In the genomic region with DNA sequence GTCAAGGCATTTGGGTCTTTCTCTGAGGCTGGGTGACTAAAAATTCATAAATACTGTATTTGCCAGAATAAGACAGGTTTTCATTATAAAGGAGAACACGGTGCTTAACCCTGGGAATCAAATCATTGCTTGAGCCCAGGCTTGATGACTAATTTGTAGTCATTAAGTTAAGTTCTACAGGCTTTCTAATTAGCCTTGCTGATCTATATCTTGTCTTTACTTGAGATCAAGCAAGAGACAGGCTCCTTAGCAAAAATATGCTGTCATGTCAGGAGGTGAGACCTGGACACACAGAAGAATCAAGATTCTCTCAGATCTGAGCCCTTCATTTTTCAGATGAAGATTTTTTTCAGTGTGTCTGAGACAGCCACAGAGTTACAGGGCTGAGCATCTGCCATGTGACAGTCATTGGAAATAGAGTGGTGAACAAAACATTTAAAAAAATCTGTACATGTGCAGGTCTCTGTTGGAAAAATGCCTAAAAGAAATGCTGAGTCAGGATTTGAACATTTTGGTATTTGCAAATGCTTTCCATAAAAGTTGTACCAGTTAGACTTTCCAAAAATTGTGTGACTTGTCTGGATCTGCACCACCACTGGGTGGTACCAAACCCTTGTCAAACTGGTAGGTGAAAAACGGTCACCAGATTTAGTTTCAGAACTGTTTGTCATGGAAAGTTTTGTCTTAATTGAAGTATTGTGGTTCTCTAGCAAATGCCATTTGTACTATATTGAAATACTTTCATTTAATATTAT, we compare ENCODE assay signal across 9 cellular contexts. TPM values are rescaled to one million over a fixed set of nuclear protein-coding genes. Genes with fewer than 3 reads are reported as not detected.
DNase-seq lines count a peak whose midpoint lies in the region; ATAC-seq and TF ChIP-seq lines count a peak whose summit lies in the region.
"Had no signal": no experiment of that assay in that cellular context is flagged by ENCODE, and none has a peak within 500 bp of the region (broad histone marks: within the 10 kb centered on the region; RNA-seq: fewer than 3 reads in every experiment).

No MANE protein-coding gene starts in this region.

- H3K4me1 Mint-ChIP-seq in CD8-positive, alpha-beta T cell (ENCODE audit: low read depth), result peaks cover 14% of the 10 kb centered on the region
- H3K4me1 Mint-ChIP-seq in T-helper 2 cell treated with Interferon-gamma antibody and Interleukin-4, amounts not matched to agents 5 μg/mL and 100 μg/mL, for 36 hours (ENCODE audit: low read depth), result peaks cover 10% of the 10 kb centered on the region

- peak overlapping the region; percentile 66 for H3K27ac Mint-ChIP-seq in CD8-positive, alpha-beta T cell
- H3K27ac Mint-ChIP-seq in T-helper 2 cell treated with Interferon-gamma antibody and Interleukin-4, amounts not matched to agents 5 μg/mL and 100 μg/mL, for 36 hours, result peak overlapping the region; percentile 71

- peaks cover 50% of the 10 kb centered on the region for H3K36me3 Mint-ChIP-seq in CD8-positive, alpha-beta T cell
- H3K36me3 Mint-ChIP-seq in T-helper 2 cell treated with Interferon-gamma antibody and Interleukin-4, amounts not matched to agents 5 μg/mL and 100 μg/mL, for 36 hours (ENCODE audit: low read depth), result peaks cover 45% of the 10 kb centered on the region

- no peak overlapping the region for H3K4me3 ChIP-seq in CD8-positive, alpha-beta T cell (ENCODE audit: low read depth, low read length)
- H3K4me3 ChIP-seq in fibroblast of villous mesenchyme (ENCODE audit: low read depth, low read length) (no peak overlapping the region), SJCRH30 (no peak overlapping the region)
- H3K4me3 ChIP-seq: heart right ventricle had no signal

- H3K36me3 ChIP-seq in CD8-positive, alpha-beta T cell (ENCODE audit: insufficient read depth, low read length), result peaks cover 13% of the 10 kb centered on the region
- H3K36me3 ChIP-seq in SJCRH30, result no peaks in the 10 kb centered on the region

- H3K9me3 ChIP-seq in CD8-positive, alpha-beta T cell (ENCODE audit: low read length), result no peaks in the 10 kb centered on the region
- no peaks in the 10 kb centered on the region for H3K9me3 ChIP-seq in SJCRH30 (replicated peaks)
- H3K9me3 ChIP-seq: heart right ventricle had no signal

- no peaks in the 10 kb centered on the region for H3K27me3 Mint-ChIP-seq in CD8-positive, alpha-beta T cell (ENCODE audit: low read depth)
- no peaks in the 10 kb centered on the region for H3K27me3 Mint-ChIP-seq in T-helper 2 cell treated with Interferon-gamma antibody and Interleukin-4, amounts not matched to agents 5 μg/mL and 100 μg/mL, for 36 hours (ENCODE audit: low read depth)

- DNase-seq in CD8-positive, alpha-beta T cell, result peak in 1 of 7 experiments; percentile 22
- peak; percentile 19 for DNase-seq in T-helper 2 cell treated with Interferon-gamma antibody and Interleukin-4, amounts not matched to agents 5 μg/mL and 100 μg/mL, for 36 hours (ENCODE audit: low spot score)
- DNase-seq in fibroblast of villous mesenchyme (ENCODE audit: low read depth) (peak; percentile 31), T-helper 9 cell (no peak), kidney glomerular epithelial cell (lab: John Stamatoyannopoulos, UW) (no peak), SJCRH30 (no peak)
- DNase-seq: heart right ventricle had no signal

- H3K9me3 Mint-ChIP-seq in CD8-positive, alpha-beta T cell, result no peaks in the 10 kb centered on the region
- H3K9me3 Mint-ChIP-seq in T-helper 2 cell treated with Interferon-gamma antibody and Interleukin-4, amounts not matched to agents 5 μg/mL and 100 μg/mL, for 36 hours, result no peaks in the 10 kb centered on the region

- intact Hi-C loops in CD8-positive, alpha-beta T cell (cut with DNase I, micrococcal nuclease), result loop anchor here in 1 of 2 experiments (1.0 kb wide), 1 partner anchor 15 kb away; a partner anchor contains a TSS

- no peaks in the 10 kb centered on the region for H3K27me3 ChIP-seq in CD8-positive, alpha-beta T cell (ENCODE audit: insufficient read depth, low read length)
- no peaks in the 10 kb centered on the region for H3K27me3 ChIP-seq in SJCRH30
- H3K27me3 ChIP-seq: heart right ventricle had no signal

- no peak overlapping the region for H3K4me3 Mint-ChIP-seq in CD8-positive, alpha-beta T cell
- H3K4me3 Mint-ChIP-seq in T-helper 2 cell treated with Interferon-gamma antibody and Interleukin-4, amounts not matched to agents 5 μg/mL and 100 μg/mL, for 36 hours, result no peak overlapping the region

- H3K4me1 ChIP-seq in CD8-positive, alpha-beta T cell (ENCODE audit: insufficient read depth, low read length), result no peaks in the 10 kb centered on the region
- H3K4me1 ChIP-seq in SJCRH30, result no peaks in the 10 kb centered on the region

- no peak overlapping the region for H3K27ac ChIP-seq in CD8-positive, alpha-beta T cell (ENCODE audit: low read depth, low read length)
- no peak overlapping the region for H3K27ac ChIP-seq in SJCRH30

- ATAC-seq in CD8-positive, alpha-beta T cell, result peak; percentile 36
- ATAC-seq in GM21529 (IDR thresholded peaks at IDR 0.05; ENCODE audit: unreplicated experiment), result peak; percentile 59
- no peak for ATAC-seq in HG03439 (IDR thresholded peaks at IDR 0.05; ENCODE audit: unreplicated experiment)

- POLR2A ChIA-PET in CD8-positive, alpha-beta T cell (lab: Charles Lee), result no interaction called here

- no peak for TF ChIP-seq CTCF in CD8-positive, alpha-beta T cell (IDR thresholded peaks at IDR 0.05)
- peak; percentile 34 for TF ChIP-seq CTCF in fibroblast of villous mesenchyme (IDR thresholded peaks at IDR 0.05; ENCODE audit: insufficient read depth, low read depth, low read length)

- CTCF ChIA-PET in CD8-positive, alpha-beta T cell (lab: Charles Lee), result no interaction called here

RNA-seq across cellular contexts. Expression of a gene that starts 14.7 kb away (rescaled TPM):
- 10 to 100 TPM; 14.2 to 15.0 TPM for total RNA-seq in CD8-positive, alpha-beta T cell
- 70.2 and 75.1 TPM in 2 replicates for total RNA-seq in fibroblast of villous mesenchyme
- 62.0 and 65.9 TPM in 2 replicates for total RNA-seq in SJCRH30 (2014; rRNA removed; shearing (Covaris generic))

Comparison
In these comparisons a context has a peak if more than half of its experiments do, and no peak if none do; other contexts are left out.
1. DNase-seq: peak in T-helper 2 cell treated with Interferon-gamma antibody and Interleukin-4, amounts not matched to agents 5 μg/mL and 100 μg/mL, for 36 hours (single experiment) and fibroblast of villous mesenchyme (single experiment); none in T-helper 9 cell (single experiment), kidney glomerular epithelial cell (single experiment) and SJCRH30 (0 of 2).